ENCODE assay signal across 1 cellular context in the genomic region with DNA sequence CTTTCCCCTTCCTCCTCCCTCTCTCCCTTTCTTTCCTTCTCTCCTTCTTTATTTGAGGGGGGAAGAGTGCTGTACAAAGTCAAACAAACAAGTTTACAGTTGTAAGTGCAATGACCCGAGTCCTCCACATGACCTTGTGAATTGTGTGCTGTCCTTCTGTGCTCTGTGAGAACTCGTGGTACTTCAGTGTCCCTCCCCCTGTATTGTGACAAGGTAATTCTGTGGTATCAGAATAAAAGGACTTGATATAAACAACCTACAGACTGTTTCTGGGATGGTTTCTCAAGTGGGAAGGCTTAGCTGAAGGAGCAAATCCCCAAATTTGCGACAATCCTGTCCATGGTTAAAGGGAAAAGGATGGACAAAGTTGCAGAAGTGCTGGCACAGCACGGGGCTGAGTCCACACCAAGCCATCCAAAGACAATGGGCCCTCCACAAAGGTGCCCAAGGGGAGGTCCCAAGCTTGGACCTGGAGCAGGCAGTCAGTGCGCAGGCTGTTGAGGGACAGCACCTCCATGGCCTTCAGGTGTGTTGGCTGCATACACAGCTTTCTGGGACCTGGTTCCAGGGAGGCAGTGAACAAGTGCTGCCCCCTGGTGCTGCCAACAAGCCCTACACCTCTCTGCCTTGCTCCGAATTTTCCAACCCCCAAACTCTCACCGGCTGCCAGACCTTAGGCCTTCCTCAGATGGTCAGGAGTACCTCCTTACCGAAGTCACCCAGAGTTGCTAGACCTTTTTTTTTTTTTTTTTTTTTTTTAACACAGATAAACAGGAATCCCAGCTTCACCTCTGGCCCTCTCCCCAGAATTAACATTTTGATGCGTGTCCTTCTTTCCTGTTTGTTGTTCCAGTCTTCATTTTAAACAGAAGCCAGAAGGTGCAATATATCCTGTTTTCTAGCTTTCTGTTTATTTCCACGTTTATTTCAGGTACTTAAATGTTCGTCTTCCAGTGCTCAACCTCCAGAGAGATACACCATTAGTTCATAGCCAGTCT.
A peak's percentile ranks its signal among the peaks of the same experiment; 100 is the strongest.
TF ChIP-seq lines count a peak whose summit lies in the region.

No MANE protein-coding gene starts in this region.

TF ChIP-seq in HepG2, 621 proteins besides CTCF, POLR2A, EP300 and RAD21 (continued from another document and continues in another):
- TF ChIP-seq, protein P1, sequence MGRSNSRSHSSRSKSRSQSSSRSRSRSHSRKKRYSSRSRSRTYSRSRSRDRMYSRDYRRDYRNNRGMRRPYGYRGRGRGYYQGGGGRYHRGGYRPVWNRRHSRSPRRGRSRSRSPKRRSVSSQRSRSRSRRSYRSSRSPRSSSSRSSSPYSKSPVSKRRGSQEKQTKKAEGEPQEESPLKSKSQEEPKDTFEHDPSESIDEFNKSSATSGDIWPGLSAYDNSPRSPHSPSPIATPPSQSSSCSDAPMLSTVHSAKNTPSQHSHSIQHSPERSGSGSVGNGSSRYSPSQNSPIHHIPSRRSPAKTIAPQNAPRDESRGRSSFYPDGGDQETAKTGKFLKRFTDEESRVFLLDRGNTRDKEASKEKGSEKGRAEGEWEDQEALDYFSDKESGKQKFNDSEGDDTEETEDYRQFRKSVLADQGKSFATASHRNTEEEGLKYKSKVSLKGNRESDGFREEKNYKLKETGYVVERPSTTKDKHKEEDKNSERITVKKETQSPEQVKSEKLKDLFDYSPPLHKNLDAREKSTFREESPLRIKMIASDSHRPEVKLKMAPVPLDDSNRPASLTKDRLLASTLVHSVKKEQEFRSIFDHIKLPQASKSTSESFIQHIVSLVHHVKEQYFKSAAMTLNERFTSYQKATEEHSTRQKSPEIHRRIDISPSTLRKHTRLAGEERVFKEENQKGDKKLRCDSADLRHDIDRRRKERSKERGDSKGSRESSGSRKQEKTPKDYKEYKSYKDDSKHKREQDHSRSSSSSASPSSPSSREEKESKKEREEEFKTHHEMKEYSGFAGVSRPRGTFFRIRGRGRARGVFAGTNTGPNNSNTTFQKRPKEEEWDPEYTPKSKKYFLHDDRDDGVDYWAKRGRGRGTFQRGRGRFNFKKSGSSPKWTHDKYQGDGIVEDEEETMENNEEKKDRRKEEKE (IDR thresholded peaks at IDR 0.05), result no peak
- TF ChIP-seq ZMYM4 (CRISPR knock-in tag; IDR thresholded peaks at IDR 0.05) (peak; percentile 34), TCF7 (IDR thresholded peaks at IDR 0.05; ENCODE audit: low read depth) (no peak), ZNF251 (CRISPR knock-in tag; IDR thresholded peaks at IDR 0.05) (no peak), YY1 (IDR thresholded peaks at IDR 0.05; ENCODE audit: insufficient read depth, insufficient replicate concordance, low read depth, low read length) (peak; percentile 49), FOXK2 (IDR thresholded peaks at IDR 0.05) (peak; percentile 44; the same call in 1 of the 2 replicates), ARHGAP35 (CRISPR knock-in tag; IDR thresholded peaks at IDR 0.05; ENCODE audit: borderline replicate concordance) (no peak), ZNF558 (CRISPR knock-in tag; IDR thresholded peaks at IDR 0.05; ENCODE audit: borderline replicate concordance) (no peak), AKAP8 (CRISPR knock-in tag; IDR thresholded peaks at IDR 0.05) (peak; percentile 22; the same call in 1 of the 2 replicates), RFX5 (IDR thresholded peaks at IDR 0.05; ENCODE audit: low read depth, low read length) (no peak), RXRA (CRISPR knock-in tag; IDR thresholded peaks at IDR 0.05) (peak; percentile 89), ZEB1 (IDR thresholded peaks at IDR 0.05; ENCODE audit: insufficient replicate concordance, low read depth) (no peak), SMARCE1 (IDR thresholded peaks at IDR 0.05; ENCODE audit: borderline replicate concordance) (no peak), RERE (CRISPR knock-in tag; IDR thresholded peaks at IDR 0.05; ENCODE audit: low read depth) (no peak), TAF1 (CRISPR knock-in tag; IDR thresholded peaks at IDR 0.05) (no peak), KDM5B (CRISPR knock-in tag; IDR thresholded peaks at IDR 0.05; ENCODE audit: borderline replicate concordance) (peak; percentile 78; the same call in 1 of the 2 replicates), RBFOX2 (IDR thresholded peaks at IDR 0.05; ENCODE audit: low read depth, low read length) (no peak), ZNF264 (CRISPR knock-in tag; IDR thresholded peaks at IDR 0.05) (no peak; the same call in 1 of the 2 replicates), ZBTB7B (CRISPR knock-in tag; IDR thresholded peaks at IDR 0.05) (no peak; the same call in 1 of the 2 replicates), ZKSCAN1 (IDR thresholded peaks at IDR 0.05; ENCODE audit: low read length) (no peak), HES4 (CRISPR knock-in tag; IDR thresholded peaks at IDR 0.05; ENCODE audit: borderline replicate concordance) (no peak), ZNF850 (CRISPR knock-in tag; conservative IDR thresholded peaks at IDR 0.05) (no peak), FOXP1 (IDR thresholded peaks at IDR 0.05) (no peak), FOXP1 (CRISPR knock-in tag; IDR thresholded peaks at IDR 0.05) (peak; percentile 90), SNAPC2 (CRISPR knock-in tag; IDR thresholded peaks at IDR 0.05) (no peak; the same call in 1 of the 2 replicates), HMGA1 (CRISPR knock-in tag; conservative IDR thresholded peaks at IDR 0.05) (no peak), SMAD3 (CRISPR knock-in tag; IDR thresholded peaks at IDR 0.05) (0 out of 2 replicates have a peak, but pooled peaks have one; percentile 16), CBX2 (IDR thresholded peaks at IDR 0.05; ENCODE audit: low read depth, low read length) (no peak), CBX2 (CRISPR knock-in tag; IDR thresholded peaks at IDR 0.05; ENCODE audit: low read depth) (no peak), ZNF331 (CRISPR knock-in tag; IDR thresholded peaks at IDR 0.05) (no peak; the same call in 1 of the 2 replicates), ZFP36L1 (CRISPR knock-in tag; IDR thresholded peaks at IDR 0.05) (peak; percentile 11; the same call in 1 of the 2 replicates), GZF1 (CRISPR knock-in tag; IDR thresholded peaks at IDR 0.05) (no peak), GABPA (IDR thresholded peaks at IDR 0.05; ENCODE audit: low read depth, low read length) (no peak), GABPA (CRISPR knock-in tag; IDR thresholded peaks at IDR 0.05; ENCODE audit: low read depth) (no peak)
- TF ChIP-seq, protein P2, sequence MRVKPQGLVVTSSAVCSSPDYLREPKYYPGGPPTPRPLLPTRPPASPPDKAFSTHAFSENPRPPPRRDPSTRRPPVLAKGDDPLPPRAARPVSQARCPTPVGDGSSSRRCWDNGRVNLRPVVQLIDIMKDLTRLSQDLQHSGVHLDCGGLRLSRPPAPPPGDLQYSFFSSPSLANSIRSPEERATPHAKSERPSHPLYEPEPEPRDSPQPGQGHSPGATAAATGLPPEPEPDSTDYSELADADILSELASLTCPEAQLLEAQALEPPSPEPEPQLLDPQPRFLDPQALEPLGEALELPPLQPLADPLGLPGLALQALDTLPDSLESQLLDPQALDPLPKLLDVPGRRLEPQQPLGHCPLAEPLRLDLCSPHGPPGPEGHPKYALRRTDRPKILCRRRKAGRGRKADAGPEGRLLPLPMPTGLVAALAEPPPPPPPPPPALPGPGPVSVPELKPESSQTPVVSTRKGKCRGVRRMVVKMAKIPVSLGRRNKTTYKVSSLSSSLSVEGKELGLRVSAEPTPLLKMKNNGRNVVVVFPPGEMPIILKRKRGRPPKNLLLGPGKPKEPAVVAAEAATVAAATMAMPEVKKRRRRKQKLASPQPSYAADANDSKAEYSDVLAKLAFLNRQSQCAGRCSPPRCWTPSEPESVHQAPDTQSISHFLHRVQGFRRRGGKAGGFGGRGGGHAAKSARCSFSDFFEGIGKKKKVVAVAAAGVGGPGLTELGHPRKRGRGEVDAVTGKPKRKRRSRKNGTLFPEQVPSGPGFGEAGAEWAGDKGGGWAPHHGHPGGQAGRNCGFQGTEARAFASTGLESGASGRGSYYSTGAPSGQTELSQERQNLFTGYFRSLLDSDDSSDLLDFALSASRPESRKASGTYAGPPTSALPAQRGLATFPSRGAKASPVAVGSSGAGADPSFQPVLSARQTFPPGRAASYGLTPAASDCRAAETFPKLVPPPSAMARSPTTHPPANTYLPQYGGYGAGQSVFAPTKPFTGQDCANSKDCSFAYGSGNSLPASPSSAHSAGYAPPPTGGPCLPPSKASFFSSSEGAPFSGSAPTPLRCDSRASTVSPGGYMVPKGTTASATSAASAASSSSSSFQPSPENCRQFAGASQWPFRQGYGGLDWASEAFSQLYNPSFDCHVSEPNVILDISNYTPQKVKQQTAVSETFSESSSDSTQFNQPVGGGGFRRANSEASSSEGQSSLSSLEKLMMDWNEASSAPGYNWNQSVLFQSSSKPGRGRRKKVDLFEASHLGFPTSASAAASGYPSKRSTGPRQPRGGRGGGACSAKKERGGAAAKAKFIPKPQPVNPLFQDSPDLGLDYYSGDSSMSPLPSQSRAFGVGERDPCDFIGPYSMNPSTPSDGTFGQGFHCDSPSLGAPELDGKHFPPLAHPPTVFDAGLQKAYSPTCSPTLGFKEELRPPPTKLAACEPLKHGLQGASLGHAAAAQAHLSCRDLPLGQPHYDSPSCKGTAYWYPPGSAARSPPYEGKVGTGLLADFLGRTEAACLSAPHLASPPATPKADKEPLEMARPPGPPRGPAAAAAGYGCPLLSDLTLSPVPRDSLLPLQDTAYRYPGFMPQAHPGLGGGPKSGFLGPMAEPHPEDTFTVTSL (CRISPR knock-in tag; IDR thresholded peaks at IDR 0.05; ENCODE audit: borderline replicate concordance), result no peak
- TF ChIP-seq, protein P3, sequence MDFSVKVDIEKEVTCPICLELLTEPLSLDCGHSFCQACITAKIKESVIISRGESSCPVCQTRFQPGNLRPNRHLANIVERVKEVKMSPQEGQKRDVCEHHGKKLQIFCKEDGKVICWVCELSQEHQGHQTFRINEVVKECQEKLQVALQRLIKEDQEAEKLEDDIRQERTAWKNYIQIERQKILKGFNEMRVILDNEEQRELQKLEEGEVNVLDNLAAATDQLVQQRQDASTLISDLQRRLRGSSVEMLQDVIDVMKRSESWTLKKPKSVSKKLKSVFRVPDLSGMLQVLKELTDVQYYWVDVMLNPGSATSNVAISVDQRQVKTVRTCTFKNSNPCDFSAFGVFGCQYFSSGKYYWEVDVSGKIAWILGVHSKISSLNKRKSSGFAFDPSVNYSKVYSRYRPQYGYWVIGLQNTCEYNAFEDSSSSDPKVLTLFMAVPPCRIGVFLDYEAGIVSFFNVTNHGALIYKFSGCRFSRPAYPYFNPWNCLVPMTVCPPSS (IDR thresholded peaks at IDR 0.05), result no peak
- TF ChIP-seq, protein P4, sequence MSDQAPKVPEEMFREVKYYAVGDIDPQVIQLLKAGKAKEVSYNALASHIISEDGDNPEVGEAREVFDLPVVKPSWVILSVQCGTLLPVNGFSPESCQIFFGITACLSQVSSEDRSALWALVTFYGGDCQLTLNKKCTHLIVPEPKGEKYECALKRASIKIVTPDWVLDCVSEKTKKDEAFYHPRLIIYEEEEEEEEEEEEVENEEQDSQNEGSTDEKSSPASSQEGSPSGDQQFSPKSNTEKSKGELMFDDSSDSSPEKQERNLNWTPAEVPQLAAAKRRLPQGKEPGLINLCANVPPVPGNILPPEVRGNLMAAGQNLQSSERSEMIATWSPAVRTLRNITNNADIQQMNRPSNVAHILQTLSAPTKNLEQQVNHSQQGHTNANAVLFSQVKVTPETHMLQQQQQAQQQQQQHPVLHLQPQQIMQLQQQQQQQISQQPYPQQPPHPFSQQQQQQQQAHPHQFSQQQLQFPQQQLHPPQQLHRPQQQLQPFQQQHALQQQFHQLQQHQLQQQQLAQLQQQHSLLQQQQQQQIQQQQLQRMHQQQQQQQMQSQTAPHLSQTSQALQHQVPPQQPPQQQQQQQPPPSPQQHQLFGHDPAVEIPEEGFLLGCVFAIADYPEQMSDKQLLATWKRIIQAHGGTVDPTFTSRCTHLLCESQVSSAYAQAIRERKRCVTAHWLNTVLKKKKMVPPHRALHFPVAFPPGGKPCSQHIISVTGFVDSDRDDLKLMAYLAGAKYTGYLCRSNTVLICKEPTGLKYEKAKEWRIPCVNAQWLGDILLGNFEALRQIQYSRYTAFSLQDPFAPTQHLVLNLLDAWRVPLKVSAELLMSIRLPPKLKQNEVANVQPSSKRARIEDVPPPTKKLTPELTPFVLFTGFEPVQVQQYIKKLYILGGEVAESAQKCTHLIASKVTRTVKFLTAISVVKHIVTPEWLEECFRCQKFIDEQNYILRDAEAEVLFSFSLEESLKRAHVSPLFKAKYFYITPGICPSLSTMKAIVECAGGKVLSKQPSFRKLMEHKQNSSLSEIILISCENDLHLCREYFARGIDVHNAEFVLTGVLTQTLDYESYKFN (CRISPR knock-in tag; conservative IDR thresholded peaks at IDR 0.05), result peak; percentile 89
